ENCODE assay signal across 11 cellular contexts in genomic region chr13:75960538-75960994, GRCh38.
A peak's percentile ranks its signal among the peaks of the same experiment; 100 is the strongest.
DNase-seq lines count a peak whose midpoint lies in the region; ATAC-seq and TF ChIP-seq lines count a peak whose summit lies in the region.
"Had no signal": no experiment of that assay in that cellular context is flagged by ENCODE, and none has a peak within 500 bp of the region (broad histone marks: within the 10 kb centered on the region; RNA-seq: fewer than 3 reads in every experiment).

No MANE protein-coding gene starts in this region.

- DNase-seq in GM13977 (ENCODE audit: low spot score) (peak; percentile 43), midbrain (lab: John Stamatoyannopoulos, UW) (no peak), NOMO-1 treated with dmso at 0.1 percent for 144 hours (lab: John Stamatoyannopoulos, UW; ENCODE audit: unreplicated experiment) (no peak), Right ventricle myocardium inferior (ENCODE audit: missing footprints) (no peak)
- DNase-seq in activated CD4-positive, alpha-beta T cell treated with anti-CD3 and anti-CD28 coated beads for 1 hour: no peak
- DNase-seq: kidney, NCI-H1105, T-helper 2 cell had no signal

- no peak for TF ChIP-seq CTCF in GM13977 (IDR thresholded peaks at IDR 0.05; ENCODE audit: extremely low read depth, insufficient read depth, missing control alignments)

- intact Hi-C loops in Right ventricle myocardium inferior (cut with DNase I): no loop called here

- peak; percentile 93 for ATAC-seq in GM19438 (IDR thresholded peaks at IDR 0.05; ENCODE audit: low read depth, unreplicated experiment)
- ATAC-seq in HG02763 (IDR thresholded peaks at IDR 0.05; ENCODE audit: unreplicated experiment): peak; percentile 93
- peak; percentile 98 for ATAC-seq in HG03442 (IDR thresholded peaks at IDR 0.05; ENCODE audit: unreplicated experiment)
- no peak for ATAC-seq in Right ventricle myocardium inferior

- in situ Hi-C loops in GM13977 (cut with MboI; ENCODE audit: low pct_unique_long_range_greater_than_20kb, low sequenced_read_pairs, unreplicated experiment): no loop called here
